In the genomic region with DNA sequence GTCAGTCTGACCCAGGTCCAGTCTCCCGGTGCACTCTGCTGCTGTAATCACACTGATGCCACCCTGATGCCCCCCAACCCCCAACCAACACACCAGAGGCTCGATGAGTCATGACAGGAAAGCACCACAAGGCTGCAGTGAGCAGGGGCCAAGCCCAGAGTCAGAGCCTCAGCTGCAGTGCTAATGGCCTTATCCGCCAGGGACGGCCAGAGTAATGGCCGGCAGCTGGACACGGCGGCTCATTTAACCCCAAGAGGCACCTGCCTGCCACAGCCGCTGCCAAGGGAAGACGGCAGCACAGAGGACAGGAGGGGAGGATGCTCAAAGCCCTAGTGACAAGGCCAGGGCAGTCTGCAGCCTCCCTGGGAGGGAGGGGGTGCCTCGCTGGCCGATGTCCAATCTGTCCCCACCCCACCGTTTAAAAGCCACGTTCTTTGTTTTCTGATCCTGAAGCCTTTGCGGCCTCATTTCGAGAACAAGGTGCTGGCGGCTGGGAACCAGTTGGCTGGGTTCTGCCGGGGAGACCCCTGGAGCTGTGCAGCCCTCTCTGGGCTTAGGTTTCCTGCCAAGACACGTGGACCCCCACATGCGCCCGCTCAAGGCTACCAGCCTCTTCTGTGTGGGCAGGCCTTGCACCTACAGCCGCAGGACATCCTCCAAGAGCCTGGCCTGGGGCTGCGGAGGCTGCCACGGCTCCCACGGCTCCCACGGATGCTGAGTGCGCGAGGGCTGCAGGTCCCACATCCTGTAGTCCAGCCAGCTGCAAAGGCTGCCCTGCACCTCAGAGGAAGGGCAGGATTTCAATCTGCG, we compare ENCODE assay signal across 13 cellular contexts. TPM values are rescaled to one million over a fixed set of nuclear protein-coding genes. Genes with fewer than 3 reads are reported as not detected.
DNase-seq lines count a peak whose midpoint lies in the region; ATAC-seq and TF ChIP-seq lines count a peak whose summit lies in the region.
"Had no signal": no experiment of that assay in that cellular context is flagged by ENCODE, and none has a peak within 500 bp of the region (broad histone marks: within the 10 kb centered on the region; RNA-seq: fewer than 3 reads in every experiment).

No MANE protein-coding gene starts in this region.

- H3K4me3 Mint-ChIP-seq in CD8-positive, alpha-beta T cell: no peak overlapping the region
- H3K4me3 Mint-ChIP-seq: activated naive CD8-positive, alpha-beta T cell treated with anti-CD3 and anti-CD28 coated beads for 36 hours; natural killer cell had no signal

- no peak for TF ChIP-seq CTCF in fibroblast of pulmonary artery (IDR thresholded peaks at IDR 0.05; ENCODE audit: low read length, missing control alignments)
- TF ChIP-seq CTCF in stomach (IDR thresholded peaks at IDR 0.05): no peak
- TF ChIP-seq CTCF in CD8-positive, alpha-beta T cell (IDR thresholded peaks at IDR 0.05): no peak

- no peaks in the 10 kb centered on the region for H3K27me3 ChIP-seq in stomach
- no peaks in the 10 kb centered on the region for H3K27me3 ChIP-seq in CD8-positive, alpha-beta T cell (ENCODE audit: insufficient read depth, low read length)
- H3K27me3 ChIP-seq: gastrocnemius medialis had no signal

- POLR2A ChIA-PET in CD8-positive, alpha-beta T cell (lab: Charles Lee): interaction anchor here (1.0 kb wide), 1 partner anchor 66 kb away, joined by 4 read pairs; no protein-coding TSS in a partner anchor

- intact Hi-C loops in stomach (cut with DNase I; ENCODE audit: low total_unique reads): no loop called here
- intact Hi-C loops in CD8-positive, alpha-beta T cell (cut with DNase I, micrococcal nuclease): no loop called here

- H3K4me3 ChIP-seq in fibroblast of pulmonary artery (replicated peaks; ENCODE audit: low read depth, low read length) (no peak overlapping the region), stomach (no peak overlapping the region)
- H3K4me3 ChIP-seq in CD8-positive, alpha-beta T cell (ENCODE audit: low read depth, low read length): no peak overlapping the region
- H3K4me3 ChIP-seq: gastrocnemius medialis had no signal

- peak overlapping the region in 4 of 5 donors; percentile 24 to 67 (median 53) for H3K27ac ChIP-seq in stomach
- no peak overlapping the region for H3K27ac ChIP-seq in CD8-positive, alpha-beta T cell (ENCODE audit: low read depth, low read length)
- H3K27ac ChIP-seq: 22Rv1, gastrocnemius medialis had no signal

- DNase-seq in DMS53 (lab: John Stamatoyannopoulos, UW): peak; percentile 12
- DNase-seq in DMS53 treated with DMSO at 0.1 percent for 48 hours (lab: John Stamatoyannopoulos, UW; ENCODE audit: unreplicated experiment): no peak
- DNase-seq in SHP77 treated with DMSO at 0.1 percent for 48 hours (lab: John Stamatoyannopoulos, UW): peak; percentile 54
- DNase-seq in fibroblast of pulmonary artery (ENCODE audit: low read depth): peak; percentile 37
- no peak for DNase-seq in stomach
- DNase-seq in CD8-positive, alpha-beta T cell: no peak
- no peak for DNase-seq in islet precursor cell
- no peak for DNase-seq in NCI-H1436 treated with DMSO at 0.1 percent for 48 hours (lab: John Stamatoyannopoulos, UW)
- DNase-seq: activated naive CD8-positive, alpha-beta T cell treated with anti-CD3 and anti-CD28 coated beads for 36 hours; gastrocnemius medialis; natural killer cell; NCI-H510A had no signal

- H3K4me1 ChIP-seq in stomach: peaks cover 82 to 98% (median 95%) of the 10 kb centered on the region in 4 donors
- H3K4me1 ChIP-seq in CD8-positive, alpha-beta T cell (ENCODE audit: insufficient read depth, low read length): peaks cover 4% of the 10 kb centered on the region

- no peaks in the 10 kb centered on the region for H3K36me3 Mint-ChIP-seq in CD8-positive, alpha-beta T cell
- H3K36me3 Mint-ChIP-seq: activated naive CD8-positive, alpha-beta T cell treated with anti-CD3 and anti-CD28 coated beads for 36 hours; natural killer cell had no signal

- peaks cover 14% of the 10 kb centered on the region for H3K4me1 Mint-ChIP-seq in CD8-positive, alpha-beta T cell (ENCODE audit: low read depth)

- WGBS in stomach, 5 donors: 65 to 73% (median 68%) methylated on average over 25 to 28 of the region's 28 CpGs

- H3K9me3 ChIP-seq in stomach: no peaks in the 10 kb centered on the region
- H3K9me3 ChIP-seq in CD8-positive, alpha-beta T cell (ENCODE audit: low read length): no peaks in the 10 kb centered on the region
- H3K9me3 ChIP-seq: gastrocnemius medialis had no signal

- TF ChIP-seq EP300 in stomach (IDR thresholded peaks at IDR 0.05): no peak

- no peaks in the 10 kb centered on the region for H3K36me3 ChIP-seq in stomach
- no peaks in the 10 kb centered on the region for H3K36me3 ChIP-seq in CD8-positive, alpha-beta T cell (ENCODE audit: insufficient read depth, low read length)
- H3K36me3 ChIP-seq: gastrocnemius medialis had no signal

- H3K27me3 Mint-ChIP-seq in CD8-positive, alpha-beta T cell (ENCODE audit: low read depth): no peaks in the 10 kb centered on the region
- H3K27me3 Mint-ChIP-seq: activated naive CD8-positive, alpha-beta T cell treated with anti-CD3 and anti-CD28 coated beads for 36 hours had no signal

- no peak overlapping the region for H3K27ac Mint-ChIP-seq in CD8-positive, alpha-beta T cell
- H3K27ac Mint-ChIP-seq: activated naive CD8-positive, alpha-beta T cell treated with anti-CD3 and anti-CD28 coated beads for 36 hours; natural killer cell had no signal

- no peak for ATAC-seq in CD8-positive, alpha-beta T cell
- ATAC-seq: natural killer cell had no signal

- no peak for TF ChIP-seq POLR2A in stomach (IDR thresholded peaks at IDR 0.05)

- H3K9me3 Mint-ChIP-seq in CD8-positive, alpha-beta T cell: no peaks in the 10 kb centered on the region
- H3K9me3 Mint-ChIP-seq: activated naive CD8-positive, alpha-beta T cell treated with anti-CD3 and anti-CD28 coated beads for 36 hours; natural killer cell had no signal

- CTCF ChIA-PET in CD8-positive, alpha-beta T cell (lab: Charles Lee): interaction anchor here (1.6 kb wide), 1 partner anchor 11 kb away, joined by 7 read pairs; no protein-coding TSS in a partner anchor

RNA-seq across cellular contexts. Expression of gene CCDC85C, which starts 13.1 kb away (rescaled TPM):
- total RNA-seq in stomach: 10 to 100 TPM; 10.5 to 28.6 (median 14.5) TPM
- polyA plus RNA-seq in stomach: 10 to 100 TPM; 11.4 to 20.1 (median 17.3) TPM
- total RNA-seq in CD8-positive, alpha-beta T cell: 1 to 10 TPM; 6.9 to 7.1 TPM

RNA-seq across cellular contexts. Expression of gene HHIPL1, which starts 54.0 kb away (rescaled TPM):
- 1 to 10 TPM in 3 of 5 donors, under 1 TPM in 1, not detected in 1; 0.45 to 2.0 (median 1.2) TPM for total RNA-seq in stomach
- polyA plus RNA-seq in stomach: under 1 TPM; 0.15 to 0.68 (median 0.20) TPM
- total RNA-seq in CD8-positive, alpha-beta T cell: under 1 TPM in 1 of 2 experiments, not detected in 1; 0.11 TPM
- total RNA-seq: natural killer cell had no signal

Comparison
In these comparisons a context has a peak if more than half of its experiments do, and no peak if none do; other contexts are left out.
1. DNase-seq: peak in DMS53 (single experiment), SHP77 treated with DMSO at 0.1 percent for 48 hours (single experiment) and fibroblast of pulmonary artery (single experiment); none in DMS53 treated with DMSO at 0.1 percent for 48 hours (single experiment), stomach (single experiment), CD8-positive, alpha-beta T cell (0 of 7), islet precursor cell (single experiment) and NCI-H1436 treated with DMSO at 0.1 percent for 48 hours (single experiment).